Comparison of ENCODE assay signal across 18 cellular contexts in genomic region chr10:117746541-117747195, GRCh38.
DNase-seq lines count a peak whose midpoint lies in the region; ATAC-seq and TF ChIP-seq lines count a peak whose summit lies in the region.
"Had no signal": no experiment of that assay in that cellular context is flagged by ENCODE, and none has a peak within 500 bp of the region (broad histone marks: within the 10 kb centered on the region; RNA-seq: fewer than 3 reads in every experiment).

No MANE protein-coding gene starts in this region.

- TF ChIP-seq CTCF in HEK293 (tag by site-specific recombination; IDR thresholded peaks at IDR 0.05): no peak
- TF ChIP-seq CTCF in glutamatergic neuron (IDR thresholded peaks at IDR 0.05; ENCODE audit: partially characterized antibody, unreplicated experiment): no peak

- peaks cover 2% of the 10 kb centered on the region for H3K27me3 Mint-ChIP-seq in glutamatergic neuron (ENCODE audit: unreplicated experiment)
- H3K27me3 Mint-ChIP-seq in activated naive CD8-positive, alpha-beta T cell treated with anti-CD3 and anti-CD28 coated beads, Interleukin-2, amount 50 U/mL, for 24 hours: peaks cover 8% of the 10 kb centered on the region

- no peaks in the 10 kb centered on the region for H3K9me3 ChIP-seq in HEK293 (ENCODE audit: control insufficient read depth, insufficient read depth, low read depth, low read length)
- H3K9me3 ChIP-seq: Caco-2 had no signal

- CTCF ChIA-PET in HEK293 (lab: Yijun Ruan, JAX): no interaction called here

- H3K4me3 Mint-ChIP-seq in glutamatergic neuron (ENCODE audit: unreplicated experiment): no peak overlapping the region
- no peak overlapping the region for H3K4me3 Mint-ChIP-seq in activated naive CD8-positive, alpha-beta T cell treated with anti-CD3 and anti-CD28 coated beads, Interleukin-2, amount 50 U/mL, for 24 hours
- H3K4me3 Mint-ChIP-seq: CD4-positive, alpha-beta T cell; IgD-negative memory B cell had no signal

- DNase-seq in OCI-M1 (lab: John Stamatoyannopoulos, UW) (peak; percentile 25), glutamatergic neuron (no peak), superior temporal gyrus (ENCODE audit: extremely low spot score) (peak; percentile 10), kidney glomerular epithelial cell (lab: John Stamatoyannopoulos, UW) (no peak)
- DNase-seq in activated naive CD8-positive, alpha-beta T cell treated with anti-CD3 and anti-CD28 coated beads, Interleukin-2, amount 50 U/mL, for 24 hours: no peak
- no peak for DNase-seq in activated CD4-positive, alpha-beta T cell treated with anti-CD3 and anti-CD28 coated beads, Interleukin-2, amount 50 U/mL, for 48 hours
- DNase-seq: ACHN; Caco-2; CD4-positive, alpha-beta T cell; DMS79 treated with DMSO at 0.1 percent for 48 hours; GF-D8; GOT3; H7 had no signal

- no peaks in the 10 kb centered on the region for H3K36me3 ChIP-seq in HEK293 (ENCODE audit: control insufficient read depth in 2 of 2, insufficient read depth in 1 of 2, low read length in 2 of 2)

- ATAC-seq in activated naive CD8-positive, alpha-beta T cell treated with anti-CD3 and anti-CD28 coated beads, Interleukin-2, amount 50 U/mL, for 24 hours: no peak
- ATAC-seq: HCT116, HepG2 had no signal

- H3K27ac ChIP-seq in HEK293 (ENCODE audit: extremely low read depth, low read depth, low read length): no peak overlapping the region
- H3K27ac ChIP-seq: C4-2B had no signal

- peaks cover 17% of the 10 kb centered on the region for H3K4me1 Mint-ChIP-seq in glutamatergic neuron (ENCODE audit: low read depth, unreplicated experiment)
- no peaks in the 10 kb centered on the region for H3K4me1 Mint-ChIP-seq in activated naive CD8-positive, alpha-beta T cell treated with anti-CD3 and anti-CD28 coated beads, Interleukin-2, amount 50 U/mL, for 24 hours
- H3K4me1 Mint-ChIP-seq: IgD-negative memory B cell had no signal

- peaks cover 4% of the 10 kb centered on the region for H3K9me3 Mint-ChIP-seq in glutamatergic neuron (ENCODE audit: unreplicated experiment)
- no peaks in the 10 kb centered on the region for H3K9me3 Mint-ChIP-seq in activated naive CD8-positive, alpha-beta T cell treated with anti-CD3 and anti-CD28 coated beads, Interleukin-2, amount 50 U/mL, for 24 hours
- H3K9me3 Mint-ChIP-seq: CD4-positive, alpha-beta T cell had no signal

- POLR2A ChIA-PET in HEK293 (lab: Yijun Ruan, JAX): no interaction called here

- H3K36me3 Mint-ChIP-seq in glutamatergic neuron (ENCODE audit: unreplicated experiment): no peaks in the 10 kb centered on the region
- no peaks in the 10 kb centered on the region for H3K36me3 Mint-ChIP-seq in activated naive CD8-positive, alpha-beta T cell treated with anti-CD3 and anti-CD28 coated beads, Interleukin-2, amount 50 U/mL, for 24 hours (ENCODE audit: low read depth)
- H3K36me3 Mint-ChIP-seq: IgD-negative memory B cell had no signal

- no peaks in the 10 kb centered on the region for H3K4me1 ChIP-seq in HEK293 (ENCODE audit: control insufficient read depth, insufficient read depth, low read length)
- H3K4me1 ChIP-seq: Caco-2 had no signal

- peak overlapping the region; percentile 62 for H3K27ac Mint-ChIP-seq in glutamatergic neuron (ENCODE audit: unreplicated experiment)
- H3K27ac Mint-ChIP-seq in activated naive CD8-positive, alpha-beta T cell treated with anti-CD3 and anti-CD28 coated beads, Interleukin-2, amount 50 U/mL, for 24 hours: no peak overlapping the region
- H3K27ac Mint-ChIP-seq: CD4-positive, alpha-beta T cell; IgD-negative memory B cell had no signal

- no peak overlapping the region for H3K4me3 ChIP-seq in HEK293 (ENCODE audit: low read depth, low read length)

TF ChIP-seq in HEK293, 187 proteins besides CTCF, POLR2A, EP300 and RAD21:
- TF ChIP-seq ZNF449 (tag by site-specific recombination; IDR thresholded peaks at IDR 0.05): 0 out of 2 replicates have a peak, but pooled peaks have one; percentile 14
- no peak for TF ChIP-seq ZNF37A (tag by site-specific recombination; IDR thresholded peaks at IDR 0.05)

Comparison
In these comparisons a context has a peak if more than half of its experiments do, and no peak if none do; other contexts are left out.
1. DNase-seq: peak in OCI-M1 (single experiment) and superior temporal gyrus (single experiment); none in glutamatergic neuron (single experiment), kidney glomerular epithelial cell (single experiment), activated naive CD8-positive, alpha-beta T cell treated with anti-CD3 and anti-CD28 coated beads, Interleukin-2, amount 50 U/mL, for 24 hours (single experiment) and activated CD4-positive, alpha-beta T cell treated with anti-CD3 and anti-CD28 coated beads, Interleukin-2, amount 50 U/mL, for 48 hours (0 of 2).